ENCODE assay signal across 1 cellular context in genomic region chr1:1637479-1637875, GRCh38. TPM values are rescaled to one million over a fixed set of nuclear protein-coding genes. Genes with fewer than 3 reads are reported as not detected.
"Had no signal": no experiment of that assay in that cellular context is flagged by ENCODE, and none has a peak within 500 bp of the region (broad histone marks: within the 10 kb centered on the region; RNA-seq: fewer than 3 reads in every experiment).

No MANE protein-coding gene starts in this region.

RNA-seq across cellular contexts. Expression of gene FNDC10, which starts 37.5 kb away (rescaled TPM):
- total RNA-seq: HT-29 had no signal
